Comparison of ENCODE assay signal across 11 cellular contexts in the genomic region with DNA sequence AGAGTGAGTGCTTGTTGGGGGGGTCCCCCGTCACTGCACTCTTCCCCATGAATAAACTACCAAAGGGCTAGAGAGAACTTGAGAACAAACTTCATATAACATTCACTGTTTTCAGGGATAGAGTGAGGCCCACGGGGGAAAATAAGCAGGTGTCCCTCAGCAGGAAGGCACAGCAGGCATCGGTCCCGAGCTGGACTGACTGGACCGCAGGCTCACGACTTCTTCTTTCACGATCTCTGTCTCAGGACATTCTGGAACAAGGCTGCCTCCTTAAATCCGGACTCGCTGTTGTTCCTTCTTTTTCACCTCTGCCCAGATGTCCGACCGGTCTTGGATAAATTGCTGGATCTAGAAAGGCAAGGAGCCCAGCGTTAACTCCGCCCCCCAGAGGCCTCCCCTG. TPM values are rescaled to one million over a fixed set of nuclear protein-coding genes. Genes with fewer than 3 reads are reported as not detected.
"Had no signal": no experiment of that assay in that cellular context is flagged by ENCODE, and none has a peak within 500 bp of the region (broad histone marks: within the 10 kb centered on the region; RNA-seq: fewer than 3 reads in every experiment).

No MANE protein-coding gene starts in this region.

- DNase-seq: H7, HFFc6, KBM-7 had no signal

- ATAC-seq: GM23338, HCT116, HepG2 had no signal

- H3K27ac ChIP-seq: HL-60 had no signal

- H3K9me3 Mint-ChIP-seq: GM23338, HFFc6 had no signal

- H3K4me2 ChIP-seq: GM23338 had no signal

- H3K4me1 ChIP-seq: HAP-1 had no signal

- H3K4me3 Mint-ChIP-seq: GM23338, HFFc6, IgD-negative memory B cell had no signal

- H3K9me3 ChIP-seq: HAP-1 had no signal

- H3K27ac Mint-ChIP-seq: GM23338, HFFc6, IgD-negative memory B cell had no signal

- H3K4me1 Mint-ChIP-seq: IgD-negative memory B cell had no signal

- H3K4me3 ChIP-seq: GM23338, HAP-1 had no signal

- H3K36me3 ChIP-seq: HAP-1 had no signal

RNA-seq across cellular contexts. Expression of a gene that starts 14.8 kb away (rescaled TPM):
- total RNA-seq: GM23338, H7, HepG2, HFFc6, HT1080 had no signal
- polyA plus RNA-seq: GM23338, HepG2, IgD-negative memory B cell had no signal

RNA-seq across cellular contexts. Expression of a gene that starts 28.5 kb away (rescaled TPM):
- total RNA-seq: GM23338, H4, H7, HepG2, HFFc6, HT1080 had no signal
- polyA plus RNA-seq: GM23338, HepG2, IgD-negative memory B cell had no signal
